Comparison of ENCODE assay signal across 14 cellular contexts in the genomic region with DNA sequence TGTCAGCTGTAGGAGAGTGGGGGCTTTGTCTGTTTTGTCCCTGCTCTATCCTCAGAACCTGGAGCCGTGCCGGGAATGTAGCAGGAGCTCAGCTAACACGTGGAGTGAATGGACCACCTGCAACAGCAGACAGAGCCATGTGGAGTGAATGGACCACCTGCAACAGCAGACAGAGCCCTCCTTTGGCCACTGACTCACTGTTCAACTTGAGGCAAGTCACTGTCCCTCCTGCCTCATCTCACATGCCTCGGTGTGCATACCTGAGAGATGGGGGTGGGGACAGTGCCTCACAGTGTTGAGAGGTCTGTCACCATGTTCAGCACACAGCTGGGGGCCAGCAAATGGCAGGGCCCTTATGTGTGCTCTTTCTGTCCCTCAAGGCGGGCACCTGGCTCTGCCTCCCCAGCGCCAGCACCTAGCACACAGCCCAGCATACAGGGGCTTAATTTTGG. TPM values are rescaled to one million over a fixed set of nuclear protein-coding genes. Genes with fewer than 3 reads are reported as not detected.
DNase-seq lines count a peak whose midpoint lies in the region; ATAC-seq, FAIRE-seq and TF ChIP-seq lines count a peak whose summit lies in the region.
"Had no signal": no experiment of that assay in that cellular context is flagged by ENCODE, and none has a peak within 500 bp of the region (broad histone marks: within the 10 kb centered on the region; RNA-seq: fewer than 3 reads in every experiment).

No MANE protein-coding gene starts in this region.

- no peak for ATAC-seq in GM19324 (IDR thresholded peaks at IDR 0.05; ENCODE audit: low FRiP score, unreplicated experiment)
- no peak for ATAC-seq in GM21576 (IDR thresholded peaks at IDR 0.05; ENCODE audit: unreplicated experiment)
- ATAC-seq: body of pancreas had no signal

- intact Hi-C loops in ascending aorta (cut with DNase I) (loop anchor here (5.0 kb wide), 3 partner anchors 77 to 172 kb away; a partner anchor contains a TSS), testis (cut with DNase I; ENCODE audit: low total_unique reads) (no loop called here)

- H3K9me3 ChIP-seq in ascending aorta, result no peaks in the 10 kb centered on the region
- no peaks in the 10 kb centered on the region for H3K9me3 ChIP-seq in testis
- H3K9me3 ChIP-seq: body of pancreas, mucosa of descending colon, SJCRH30 had no signal

- FAIRE-seq in HTR-8/SVneo (lab: Jason Lieb, UNC), result peak; percentile 81

- H3K36me3 ChIP-seq in ascending aorta (peaks cover 35 to 61% of the 10 kb centered on the region in 2 donors), testis (ENCODE audit: low read depth, missing control alignments) (no peaks in the 10 kb centered on the region)
- H3K36me3 ChIP-seq: SJCRH30, WERI-Rb-1 had no signal

- H3K4me1 ChIP-seq in ascending aorta (peaks cover 3 to 33% of the 10 kb centered on the region in 2 donors), testis (peaks cover 3% of the 10 kb centered on the region)

- no peak for TF ChIP-seq POLR2A in testis (IDR thresholded peaks at IDR 0.05)

- DNase-seq in HTR-8/SVneo (ENCODE audit: insufficient read length, low spot score) (no peak), ascending aorta (ENCODE audit: low spot score in 2 of 2) (peak in 1 of 2 donors; percentile 61), islet precursor cell (peak; percentile 70), testis (peak; percentile 8), foreskin fibroblast (no peak)
- DNase-seq: cortex of kidney, DMS79 treated with DMSO at 0.1 percent for 48 hours, left cardiac atrium had no signal

- no peaks in the 10 kb centered on the region for H3K27me3 ChIP-seq in ascending aorta
- no peaks in the 10 kb centered on the region for H3K27me3 ChIP-seq in testis
- H3K27me3 ChIP-seq: body of pancreas, SJCRH30 had no signal

- TF ChIP-seq CTCF in ascending aorta (IDR thresholded peaks at IDR 0.05) (no peak), testis (IDR thresholded peaks at IDR 0.05) (no peak), foreskin fibroblast (IDR thresholded peaks at IDR 0.05; ENCODE audit: low read depth, low read length) (no peak)

- 65 to 85% methylated on average over 5 to 6 of the region's 6 CpGs for WGBS in testis, 2 donors

- H3K27ac ChIP-seq in ascending aorta, result peak overlapping the region; percentile 63 to 85
- H3K27ac ChIP-seq in testis, result no peak overlapping the region
- H3K27ac ChIP-seq: body of pancreas, SJCRH30, WERI-Rb-1 had no signal

- H3K4me3 ChIP-seq in ascending aorta (no peak overlapping the region), testis (no peak overlapping the region), foreskin fibroblast (ENCODE audit: low read depth in 1 of 2, low read length in 2 of 2) (no peak overlapping the region)
- H3K4me3 ChIP-seq: body of pancreas, mucosa of descending colon, SJCRH30 had no signal

RNA-seq across cellular contexts. Expression of a gene that starts 27.9 kb away (rescaled TPM):
- total RNA-seq in ascending aorta (57.0 TPM), testis (10 to 100 TPM; 65.8 to 86.3 TPM)
- polyA plus RNA-seq in testis (ENCODE audit: insufficient read depth, low read depth, low replicate concordance), result 122 TPM

Comparison
In these comparisons a context has a peak if more than half of its experiments do, and no peak if none do; other contexts are left out.
1. DNase-seq: peak in islet precursor cell (single experiment) and testis (single experiment); none in HTR-8/SVneo (single experiment) and foreskin fibroblast (0 of 2).
2. H3K27ac ChIP-seq: peak in ascending aorta (2 of 2); none in testis (0 of 2).